15 cellular contexts compared by ENCODE assay signal in the genomic region with DNA sequence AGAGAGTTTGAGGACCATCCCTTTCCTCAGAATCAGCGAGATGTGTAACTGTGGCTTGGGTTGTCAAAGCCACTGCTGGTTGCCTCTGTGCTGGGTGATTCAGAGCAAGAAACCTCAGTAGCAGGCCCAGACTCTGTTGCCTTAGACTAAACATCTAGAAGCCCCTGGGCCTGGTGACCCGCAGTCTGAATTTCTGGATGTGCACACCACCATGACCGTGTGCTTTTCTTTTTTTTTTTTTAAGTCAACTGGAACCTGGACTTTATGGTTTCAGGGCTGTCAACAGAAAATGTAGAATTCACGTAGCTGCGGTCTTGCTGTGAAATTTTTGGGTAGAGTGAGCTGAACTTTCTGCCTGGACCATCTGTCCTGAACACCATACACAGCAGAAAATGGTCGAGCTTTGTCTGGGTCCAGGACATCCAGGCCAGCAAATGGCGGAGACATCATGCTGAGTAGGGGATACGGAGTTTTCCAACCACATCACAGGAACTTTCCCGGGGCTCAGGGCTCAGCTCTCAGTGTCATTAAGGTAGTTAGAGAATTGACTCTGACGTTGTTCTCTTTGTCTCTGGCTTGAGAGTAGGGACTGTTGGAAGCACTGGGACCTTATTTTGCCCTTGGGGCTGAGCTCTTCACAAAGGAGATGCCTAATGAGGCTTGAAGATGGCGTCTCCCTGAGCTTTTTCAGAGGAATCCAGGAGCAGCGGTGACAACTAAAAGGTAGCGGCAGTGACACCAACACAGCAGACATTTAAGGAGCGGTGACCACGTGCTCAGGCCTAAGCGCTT. TPM values are rescaled to one million over a fixed set of nuclear protein-coding genes. Genes with fewer than 3 reads are reported as not detected.
DNase-seq lines count a peak whose midpoint lies in the region; ATAC-seq and TF ChIP-seq lines count a peak whose summit lies in the region.
"Had no signal": no experiment of that assay in that cellular context is flagged by ENCODE, and none has a peak within 500 bp of the region (broad histone marks: within the 10 kb centered on the region; RNA-seq: fewer than 3 reads in every experiment).

No MANE protein-coding gene starts in this region.

- peak; percentile 45 to 62 for ATAC-seq in activated CD4-positive, CD25-positive, alpha-beta regulatory T cell treated with anti-CD3 and anti-CD28 coated beads, Interleukin-2, amount 50 U/mL, for 24 hours
- ATAC-seq in GM21529 (IDR thresholded peaks at IDR 0.05; ENCODE audit: unreplicated experiment): peak; percentile 65
- ATAC-seq in HG03457 (IDR thresholded peaks at IDR 0.05; ENCODE audit: unreplicated experiment): peak; percentile 58

- H3K27me3 ChIP-seq in parathyroid adenoma (ENCODE audit: control insufficient read depth, insufficient read depth, low read length): no peaks in the 10 kb centered on the region

- no peaks in the 10 kb centered on the region for H3K79me2 ChIP-seq in parathyroid adenoma

- H3K9ac ChIP-seq in parathyroid adenoma: no peak overlapping the region

- H2AFZ ChIP-seq in parathyroid adenoma: peak overlapping the region; percentile 65

- no peak overlapping the region for H3K4me3 ChIP-seq in parathyroid adenoma (ENCODE audit: low read depth, low read length)
- H3K4me3 ChIP-seq: skin epidermis had no signal

- peak overlapping the region; percentile 11 for H3K4me2 ChIP-seq in parathyroid adenoma (ENCODE audit: low read length)

- peak overlapping the region; percentile 82 for H3K27ac ChIP-seq in parathyroid adenoma
- H3K27ac ChIP-seq: skin epidermis had no signal

- no peaks in the 10 kb centered on the region for H3K36me3 ChIP-seq in parathyroid adenoma (ENCODE audit: control insufficient read depth, insufficient read depth, low read length)

- no peak for DNase-seq in activated CD4-positive, CD25-positive, alpha-beta regulatory T cell (lab: John Stamatoyannopoulos, UW)
- no peak for DNase-seq in A172 (ENCODE audit: low spot score)
- no peak for DNase-seq in cerebellar cortex (ENCODE audit: low spot score)
- DNase-seq in islet precursor cell: no peak
- DNase-seq: DMS79 treated with DMSO at 0.1 percent for 48 hours, H9, hippocampal formation, KBM-7, NCI-H510A treated with DMSO at 0.1 percent for 48 hours, SW 1271 had no signal

- peaks cover 43% of the 10 kb centered on the region for H3K4me1 ChIP-seq in parathyroid adenoma

- TF ChIP-seq CTCF in parathyroid adenoma (IDR thresholded peaks at IDR 0.05): no peak

- H3K9me3 ChIP-seq in parathyroid adenoma (ENCODE audit: control insufficient read depth, low read length): no peaks in the 10 kb centered on the region

RNA-seq across cellular contexts. Expression of a gene that starts 23.0 kb away (rescaled TPM):
- not detected in 2 replicates for total RNA-seq in A172 (2014; rRNA removed; shearing (Covaris generic))
- total RNA-seq: H9 had no signal
